Comparison of ENCODE assay signal across 15 cellular contexts in genomic region chr4:114600672-114601071, GRCh38. TPM values are rescaled to one million over a fixed set of nuclear protein-coding genes. Genes with fewer than 3 reads are reported as not detected.
DNase-seq lines count a peak whose midpoint lies in the region; TF ChIP-seq lines count a peak whose summit lies in the region.
"Had no signal": no experiment of that assay in that cellular context is flagged by ENCODE, and none has a peak within 500 bp of the region (broad histone marks: within the 10 kb centered on the region; RNA-seq: fewer than 3 reads in every experiment).

No MANE protein-coding gene starts in this region.

- H3K4me1 Mint-ChIP-seq in type B pancreatic cell (ENCODE audit: unreplicated experiment) (peaks cover 7% of the 10 kb centered on the region), CD14-positive monocyte (peaks cover 7% of the 10 kb centered on the region)

- DNase-seq in NAMALWA (ENCODE audit: low spot score) (peak; percentile 27), medulla oblongata (ENCODE audit: extremely low spot score) (peak; percentile 53), type B pancreatic cell (ENCODE audit: extremely low spot score, unreplicated experiment) (no peak), NCI-H1436 (lab: John Stamatoyannopoulos, UW) (no peak), CD14-positive monocyte (ENCODE audit: low spot score) (no peak), NCI-H2227 treated with DMSO at 0.1 percent for 48 hours (lab: John Stamatoyannopoulos, UW) (no peak)
- DNase-seq: activated CD4-positive, CD25-positive, alpha-beta regulatory T cell treated with anti-CD3 and anti-CD28 coated beads, Interleukin-2, amount 50 U/mL, for 72 hours; activated naive CD4-positive, alpha-beta T cell treated with anti-CD3 and anti-CD28 coated beads, Interleukin-2, amount 50 U/mL, for 16 hours; CD4-positive, CD25-positive, alpha-beta regulatory T cell; NCI-H1694; stimulated activated naive CD4-positive, alpha-beta T cell; T-cell had no signal

- peak overlapping the region; percentile 88 for H3K27ac ChIP-seq in angular gyrus (ENCODE audit: low read depth, low read length)

- intact Hi-C loops in CD14-positive monocyte (cut with micrococcal nuclease): no loop called here

- H3K4me3 Mint-ChIP-seq in type B pancreatic cell: peak overlapping the region; percentile 91
- peak overlapping the region in 1 of 2 donors; percentile 46 for H3K4me3 Mint-ChIP-seq in CD14-positive monocyte

- TF ChIP-seq CTCF in type B pancreatic cell (conservative IDR thresholded peaks at IDR 0.05) (no peak), CD14-positive monocyte (IDR thresholded peaks at IDR 0.05) (no peak)

- H3K9me3 Mint-ChIP-seq in type B pancreatic cell (peaks cover under 1% of the 10 kb centered on the region), CD14-positive monocyte (peaks cover 0 to 19% (median 4%) of the 10 kb centered on the region in 7 donors)
- H3K9me3 Mint-ChIP-seq: CD4-positive, CD25-positive, alpha-beta regulatory T cell; T-cell had no signal

- peak overlapping the region; percentile 88 for H3K27ac Mint-ChIP-seq in type B pancreatic cell
- no peak overlapping the region for H3K27ac Mint-ChIP-seq in CD14-positive monocyte
- H3K27ac Mint-ChIP-seq: CD4-positive, CD25-positive, alpha-beta regulatory T cell; mesothelial cell of epicardium; T-cell had no signal

- H3K36me3 Mint-ChIP-seq in type B pancreatic cell: no peaks in the 10 kb centered on the region
- no peaks in the 10 kb centered on the region for H3K36me3 Mint-ChIP-seq in CD14-positive monocyte
- H3K36me3 Mint-ChIP-seq: CD4-positive, CD25-positive, alpha-beta regulatory T cell; mesothelial cell of epicardium; T-cell had no signal

- H3K27me3 Mint-ChIP-seq in type B pancreatic cell (peaks cover 35% of the 10 kb centered on the region), CD14-positive monocyte (ENCODE audit: low read depth in 3 of 3) (peaks cover 31 to 47% (median 40%) of the 10 kb centered on the region in 3 donors)

RNA-seq across cellular contexts. Expression of gene UGT8, which starts 2.1 kb away (rescaled TPM):
- total RNA-seq in type B pancreatic cell (ENCODE audit: low replicate concordance): 13.5 and 14.2 TPM in 2 replicates
- not detected for polyA plus RNA-seq in CD14-positive monocyte
- total RNA-seq: CD4-positive, CD25-positive, alpha-beta regulatory T cell; osteocyte had no signal
- polyA plus RNA-seq: CD4-positive, CD25-positive, alpha-beta regulatory T cell had no signal

Comparison
In these comparisons a context has a peak if more than half of its experiments do, and no peak if none do; other contexts are left out.
1. DNase-seq: peak in NAMALWA (single experiment) and medulla oblongata (single experiment); none in type B pancreatic cell (single experiment), NCI-H1436 (single experiment), CD14-positive monocyte (single experiment) and NCI-H2227 treated with DMSO at 0.1 percent for 48 hours (single experiment).